8 cellular contexts compared by ENCODE assay signal in the genomic region with DNA sequence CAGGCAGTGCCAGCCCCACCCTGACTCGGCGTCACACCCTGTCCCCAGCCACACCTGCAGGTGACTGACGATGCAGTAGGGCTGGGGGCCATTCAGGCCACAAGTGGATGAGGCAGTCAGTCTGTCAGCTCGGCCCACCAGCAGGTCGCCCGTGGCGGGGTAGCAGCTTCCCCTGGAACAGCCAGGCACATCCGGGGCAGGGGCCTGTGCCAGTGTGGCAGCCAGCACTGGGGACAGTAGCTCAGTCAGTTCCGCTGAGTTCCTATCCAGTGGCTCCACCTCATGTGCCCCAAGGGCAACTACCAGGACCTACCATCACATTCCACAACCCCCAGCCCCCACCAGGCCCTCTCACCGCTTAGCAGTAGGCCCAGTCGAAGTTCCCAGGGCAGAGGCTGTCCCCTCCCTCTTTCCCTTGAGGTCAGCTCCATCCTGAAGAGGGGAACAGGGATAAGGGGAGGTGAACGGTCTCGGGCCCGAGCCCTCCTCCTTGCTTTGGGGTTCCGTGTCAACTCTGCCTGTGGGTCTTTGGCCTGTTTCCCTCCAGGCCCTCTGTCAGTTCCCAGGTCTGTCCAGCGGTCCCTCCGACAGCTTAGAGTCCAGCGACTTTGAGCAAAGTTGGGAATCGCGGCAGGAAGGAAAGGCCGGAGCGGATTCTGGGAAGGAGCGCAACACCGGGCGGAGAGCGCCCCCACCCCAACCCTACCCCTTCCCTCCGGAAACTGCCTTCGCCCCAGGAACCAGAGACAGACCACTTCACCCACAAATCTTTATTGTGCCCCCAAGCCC. TPM values are rescaled to one million over a fixed set of nuclear protein-coding genes. Genes with fewer than 3 reads are reported as not detected.
DNase-seq lines count a peak whose midpoint lies in the region; ATAC-seq and TF ChIP-seq lines count a peak whose summit lies in the region.

Gene LAMB2 (minus strand): TSS at position 614 of the 789 bp plus-strand sequence. CDS start 183 bp downstream, at position 431.

- TF ChIP-seq CTCF in SK-N-SH (IDR thresholded peaks at IDR 0.05): peak; percentile 48
- TF ChIP-seq CTCF in upper lobe of left lung (IDR thresholded peaks at IDR 0.05): peak in 1 of 6 experiments; percentile 17

- H3K4me3 ChIP-seq in SK-N-SH (ENCODE audit: low read depth in 2 of 2, low read length in 1 of 2) (peak within 1 kb of the TSS; percentile 67 to 81), upper lobe of left lung (peak within 1 kb of the TSS; percentile 42 to 58 (median 57))

- H3K27me3 ChIP-seq in SK-N-SH (ENCODE audit: insufficient read depth) (no peaks in the 10 kb centered on the region), upper lobe of left lung (no peaks in the 10 kb centered on the region)

- H3K4me2 ChIP-seq in SK-N-SH: peak within 1 kb of the TSS; percentile 100

- POLR2A ChIA-PET in SK-N-SH (lab: Yijun Ruan, JAX): interaction anchor here (0.6 to 2.7 kb wide), 8 partner anchors 10 to 207 kb away, joined by 3 to 22 read pairs (median 4); partner anchors contain the start of genes KLHDC8B, QRICH1, USP19 and USP4

- peak within 1 kb of the TSS; percentile 75 for H3K9ac ChIP-seq in SK-N-SH

- H4K20me1 ChIP-seq in SK-N-SH (ENCODE audit: insufficient read depth): no peaks in the 10 kb centered on the region

- CTCF ChIA-PET in SK-N-SH (lab: Yijun Ruan, JAX): interaction anchor here (0.8 to 5.4 kb wide), 11 partner anchors 13 to 448 kb away, joined by 3 to 26 read pairs (median 4); partner anchors contain the start of genes CCDC71, KLHDC8B, NDUFAF3 and USP19

- H3K27ac ChIP-seq in SK-N-SH (ENCODE audit: low read depth in 2 of 2, low read length in 1 of 2) (peak within 1 kb of the TSS; percentile 83 to 91), upper lobe of left lung (peak within 1 kb of the TSS; percentile 73 to 91 (median 88))

- H3K79me2 ChIP-seq in SK-N-SH (ENCODE audit: insufficient read depth): peaks cover 37% of the 10 kb centered on the region

- TF ChIP-seq POLR2A in upper lobe of left lung (IDR thresholded peaks at IDR 0.05): peak in 1 of 4 donors; percentile 52

- DNase-seq in DMS79 treated with DMSO at 0.1 percent for 48 hours (lab: John Stamatoyannopoulos, UW) (peak; percentile 10), DMS79 (lab: John Stamatoyannopoulos, UW) (no peak), SK-N-SH (peak; percentile 86), fibroblast of gingiva (ENCODE audit: low read depth) (peak; percentile 81), middle frontal gyrus (ENCODE audit: extremely low spot score, low spot score) (peak; percentile 24), upper lobe of left lung (peak; percentile 73 to 85)

- no peaks in the 10 kb centered on the region for H3F3A ChIP-seq in SK-N-SH (replicated peaks; ENCODE audit: insufficient read depth)

- ATAC-seq in upper lobe of left lung (ENCODE audit: low FRiP score in 2 of 2) (peak; percentile 89 to 91), GM21390 (IDR thresholded peaks at IDR 0.05; ENCODE audit: unreplicated experiment) (no peak), GM21515 (IDR thresholded peaks at IDR 0.05; ENCODE audit: unreplicated experiment) (no peak)

- H3K9me2 ChIP-seq in SK-N-SH: no peaks in the 10 kb centered on the region

- H3K4me1 ChIP-seq in SK-N-SH (ENCODE audit: control insufficient read depth in 1 of 2, insufficient read depth in 2 of 2, low read depth in 1 of 2, low read length in 1 of 2) (peaks cover 0 to 18% of the 10 kb centered on the region in 2 experiments; a peak in 1 of 4 replicates), upper lobe of left lung (peaks cover 13 to 39% (median 20%) of the 10 kb centered on the region in 4 donors)

- peaks cover 7 to 22% of the 10 kb centered on the region in 2 experiments for H3K36me3 ChIP-seq in SK-N-SH (replicated peaks in 1 of 2; ENCODE audit: control insufficient read depth in 1 of 2, insufficient read depth in 2 of 2, low read length in 1 of 2)
- peaks cover 0 to 32% (median 21%) of the 10 kb centered on the region in 4 donors for H3K36me3 ChIP-seq in upper lobe of left lung

- H2AFZ ChIP-seq in SK-N-SH (ENCODE audit: low read depth): peak within 1 kb of the TSS; percentile 98

- WGBS in SK-N-SH (ENCODE audit: low lambda C conversion rate): 1% methylated on average over 19 of the region's 28 CpGs
- 14 to 32% methylated on average over 14 to 26 of the region's 28 CpGs for WGBS in upper lobe of left lung, 2 donors

- no peak for TF ChIP-seq EP300 in SK-N-SH (IDR thresholded peaks at IDR 0.05; ENCODE audit: borderline replicate concordance in 1 of 2, low read depth in 1 of 2, low read length in 1 of 2)
- peak in 1 of 4 donors; percentile 5 for TF ChIP-seq EP300 in upper lobe of left lung (IDR thresholded peaks at IDR 0.05)

- H3K9me3 ChIP-seq in SK-N-SH (no peaks in the 10 kb centered on the region), upper lobe of left lung (no peaks in the 10 kb centered on the region)

- 0 out of 2 replicates have a peak, but pooled peaks have one; percentile 6 for TF ChIP-seq RAD21 in SK-N-SH (IDR thresholded peaks at IDR 0.05; ENCODE audit: low read length)

TF ChIP-seq in SK-N-SH, 30 proteins besides CTCF, POLR2A, EP300 and RAD21:
- TF ChIP-seq MAX (IDR thresholded peaks at IDR 0.05; ENCODE audit: low read depth) (peak; percentile 70), RFX5 (IDR thresholded peaks at IDR 0.05; ENCODE audit: low read length) (peak; percentile 58; the same call in 1 of the 2 replicates), TAF1 (IDR thresholded peaks at IDR 0.05; ENCODE audit: borderline replicate concordance, low read depth, low read length) (peak; percentile 77), YY1 (IDR thresholded peaks at IDR 0.05; ENCODE audit: low read depth) (no peak), FOSL2 (IDR thresholded peaks at IDR 0.05; ENCODE audit: borderline replicate concordance, low read depth) (no peak), MXI1 (IDR thresholded peaks at IDR 0.05; ENCODE audit: low read depth, low read length) (peak; percentile 30; the same call in 1 of the 2 replicates), SIN3A (IDR thresholded peaks at IDR 0.05; ENCODE audit: borderline replicate concordance, low read depth, low read length) (peak; percentile 56; the same call in 1 of the 2 replicates), POLR2AphosphoS5 (IDR thresholded peaks at IDR 0.05; ENCODE audit: low read depth, low read length) (peak; percentile 76), JUND (IDR thresholded peaks at IDR 0.05) (no peak; the same call in 1 of the 2 replicates)

RNA-seq across cellular contexts. Expression of gene LAMB2, which starts in this region (rescaled TPM):
- 318 and 332 TPM in 2 replicates for polyA plus RNA-seq in SK-N-SH (2012; rRNA removed)
- polyA plus RNA-seq in SK-N-SH (2012; cell fraction: cytosol; rRNA removed): 79.7 and 90.1 TPM in 2 replicates
- polyA plus RNA-seq in SK-N-SH (2012; cell fraction: nucleus; rRNA removed): 1,763 and 2,430 TPM in 2 replicates
- 100 to 1,000 TPM; 349 to 904 (median 555) TPM for total RNA-seq in upper lobe of left lung

Comparison
In these comparisons a context has a peak if more than half of its experiments do, and no peak if none do; other contexts are left out.
1. ATAC-seq: peak in upper lobe of left lung (2 of 2); none in GM21390 (single experiment) and GM21515 (single experiment).